Comparison of ENCODE assay signal across 8 cellular contexts in genomic region chr2:56185582-56186046, GRCh38. TPM values are rescaled to one million over a fixed set of nuclear protein-coding genes. Genes with fewer than 3 reads are reported as not detected.
DNase-seq lines count a peak whose midpoint lies in the region; ATAC-seq lines count a peak whose summit lies in the region.

No MANE protein-coding gene starts in this region.

- CTCF ChIA-PET in activated CD4-positive, alpha-beta T cell treated with anti-CD3 and anti-CD28 coated beads for 36 hours (lab: Charles Lee), result interaction anchor here (1.6 kb wide), 1 partner anchor 1333 kb away, joined by 5 read pairs; no protein-coding TSS in a partner anchor

- H3K9ac ChIP-seq in rectal smooth muscle tissue (ENCODE audit: low read length), result no peak overlapping the region

- H3K36me3 ChIP-seq in rectal smooth muscle tissue (ENCODE audit: control insufficient read depth, insufficient read depth, low read length), result no peaks in the 10 kb centered on the region

- H3K4me3 Mint-ChIP-seq in activated CD4-positive, alpha-beta T cell treated with anti-CD3 and anti-CD28 coated beads for 36 hours, result peak overlapping the region; percentile 25

- H3K4me1 ChIP-seq in rectal smooth muscle tissue (ENCODE audit: control insufficient read depth, insufficient read depth, low read length), result no peaks in the 10 kb centered on the region

- H3K4me3 ChIP-seq in rectal smooth muscle tissue (ENCODE audit: low read length), result peak overlapping the region; percentile 35

- no peak for ATAC-seq in activated CD4-positive, alpha-beta T cell treated with anti-CD3 and anti-CD28 coated beads for 36 hours
- ATAC-seq in left ventricle myocardium superior, result peak; percentile 66

- no peaks in the 10 kb centered on the region for H3K9me3 Mint-ChIP-seq in activated CD4-positive, alpha-beta T cell treated with anti-CD3 and anti-CD28 coated beads for 36 hours (ENCODE audit: low read depth)

- H3K27ac Mint-ChIP-seq in activated CD4-positive, alpha-beta T cell treated with anti-CD3 and anti-CD28 coated beads for 36 hours, result no peak overlapping the region

- peaks cover 49% of the 10 kb centered on the region for H3K27me3 Mint-ChIP-seq in activated CD4-positive, alpha-beta T cell treated with anti-CD3 and anti-CD28 coated beads for 36 hours

- intact Hi-C loops in activated CD4-positive, alpha-beta T cell treated with anti-CD3 and anti-CD28 coated beads for 36 hours (cut with DNase I, micrococcal nuclease), result loop anchor here in 1 of 2 experiments (10.0 kb wide), 1 partner anchor 559 kb away; no protein-coding TSS in a partner anchor
- intact Hi-C loops in left ventricle myocardium superior (cut with micrococcal nuclease), result loop anchor here (10.0 kb wide), 2 partner anchors 289 to 1309 kb away; no protein-coding TSS in a partner anchor

- peaks cover 8% of the 10 kb centered on the region for H3K4me1 Mint-ChIP-seq in activated CD4-positive, alpha-beta T cell treated with anti-CD3 and anti-CD28 coated beads for 36 hours

- POLR2A ChIA-PET in activated CD4-positive, alpha-beta T cell treated with anti-CD3 and anti-CD28 coated beads for 36 hours (lab: Charles Lee), result no interaction called here

- H3K36me3 Mint-ChIP-seq in activated CD4-positive, alpha-beta T cell treated with anti-CD3 and anti-CD28 coated beads for 36 hours (ENCODE audit: low read depth), result no peaks in the 10 kb centered on the region

- H3K27ac ChIP-seq in rectal smooth muscle tissue (ENCODE audit: low read depth, low read length), result no peak overlapping the region

- no peak for DNase-seq in activated CD4-positive, alpha-beta T cell treated with anti-CD3 and anti-CD28 coated beads for 36 hours
- DNase-seq in activated CD4-positive, alpha-beta T cell treated with anti-CD3 and anti-CD28 coated beads for 4 hours, result no peak
- DNase-seq in T1000 (lab: John Stamatoyannopoulos, UW) (peak; percentile 41), left ventricle myocardium superior (peak; percentile 57), NCI-H2107 (lab: John Stamatoyannopoulos, UW) (no peak), NCI-H1048 (lab: John Stamatoyannopoulos, UW) (no peak)
- no peak for DNase-seq in activated CD8-positive, alpha-beta memory T cell treated with anti-CD3 and anti-CD28 coated beads, Interleukin-2, amount 50 U/mL, for 4 hours

- H3K27me3 ChIP-seq in rectal smooth muscle tissue (ENCODE audit: control insufficient read depth, insufficient read depth, low read length), result peaks cover 6% of the 10 kb centered on the region

RNA-seq across cellular contexts. Expression of gene CCDC85A, which starts 1.8 kb away (rescaled TPM):
- not detected for total RNA-seq in activated CD4-positive, alpha-beta T cell treated with anti-CD3 and anti-CD28 coated beads for 36 hours
- total RNA-seq in left ventricle myocardium superior, result 5.5 TPM

Comparison
In these comparisons a context has a peak if more than half of its experiments do, and no peak if none do; other contexts are left out.
1. DNase-seq: peak in T1000 (single experiment) and left ventricle myocardium superior (single experiment); none in activated CD4-positive, alpha-beta T cell treated with anti-CD3 and anti-CD28 coated beads for 36 hours (single experiment), activated CD4-positive, alpha-beta T cell treated with anti-CD3 and anti-CD28 coated beads for 4 hours (0 of 2), NCI-H2107 (single experiment), activated CD8-positive, alpha-beta memory T cell treated with anti-CD3 and anti-CD28 coated beads, Interleukin-2, amount 50 U/mL, for 4 hours (single experiment) and NCI-H1048 (single experiment).